In genomic region chr5:176559683-176560082, GRCh38 we compare ENCODE assay signal across 1 cellular context.
TF ChIP-seq lines count a peak whose summit lies in the region.

No MANE protein-coding gene starts in this region.

TF ChIP-seq in Ishikawa, 13 proteins besides CTCF, POLR2A, EP300 and RAD21 (continued from another document):
- TF ChIP-seq, protein P1, sequence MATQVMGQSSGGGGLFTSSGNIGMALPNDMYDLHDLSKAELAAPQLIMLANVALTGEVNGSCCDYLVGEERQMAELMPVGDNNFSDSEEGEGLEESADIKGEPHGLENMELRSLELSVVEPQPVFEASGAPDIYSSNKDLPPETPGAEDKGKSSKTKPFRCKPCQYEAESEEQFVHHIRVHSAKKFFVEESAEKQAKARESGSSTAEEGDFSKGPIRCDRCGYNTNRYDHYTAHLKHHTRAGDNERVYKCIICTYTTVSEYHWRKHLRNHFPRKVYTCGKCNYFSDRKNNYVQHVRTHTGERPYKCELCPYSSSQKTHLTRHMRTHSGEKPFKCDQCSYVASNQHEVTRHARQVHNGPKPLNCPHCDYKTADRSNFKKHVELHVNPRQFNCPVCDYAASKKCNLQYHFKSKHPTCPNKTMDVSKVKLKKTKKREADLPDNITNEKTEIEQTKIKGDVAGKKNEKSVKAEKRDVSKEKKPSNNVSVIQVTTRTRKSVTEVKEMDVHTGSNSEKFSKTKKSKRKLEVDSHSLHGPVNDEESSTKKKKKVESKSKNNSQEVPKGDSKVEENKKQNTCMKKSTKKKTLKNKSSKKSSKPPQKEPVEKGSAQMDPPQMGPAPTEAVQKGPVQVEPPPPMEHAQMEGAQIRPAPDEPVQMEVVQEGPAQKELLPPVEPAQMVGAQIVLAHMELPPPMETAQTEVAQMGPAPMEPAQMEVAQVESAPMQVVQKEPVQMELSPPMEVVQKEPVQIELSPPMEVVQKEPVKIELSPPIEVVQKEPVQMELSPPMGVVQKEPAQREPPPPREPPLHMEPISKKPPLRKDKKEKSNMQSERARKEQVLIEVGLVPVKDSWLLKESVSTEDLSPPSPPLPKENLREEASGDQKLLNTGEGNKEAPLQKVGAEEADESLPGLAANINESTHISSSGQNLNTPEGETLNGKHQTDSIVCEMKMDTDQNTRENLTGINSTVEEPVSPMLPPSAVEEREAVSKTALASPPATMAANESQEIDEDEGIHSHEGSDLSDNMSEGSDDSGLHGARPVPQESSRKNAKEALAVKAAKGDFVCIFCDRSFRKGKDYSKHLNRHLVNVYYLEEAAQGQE (IDR thresholded peaks at IDR 0.05; ENCODE audit: low read depth) = no peak
- TF ChIP-seq TAF1 (IDR thresholded peaks at IDR 0.05; ENCODE audit: low read depth) = no peak
- TF ChIP-seq YY1 (IDR thresholded peaks at IDR 0.05; ENCODE audit: low read depth) = no peak
- TF ChIP-seq USF1 (IDR thresholded peaks at IDR 0.05) = no peak
- TF ChIP-seq NFIC (IDR thresholded peaks at IDR 0.05) = no peak
- TF ChIP-seq CREB1 (IDR thresholded peaks at IDR 0.05; ENCODE audit: low read depth) = no peak
- no peak for TF ChIP-seq MAX (IDR thresholded peaks at IDR 0.05)
- no peak for TF ChIP-seq FOXM1 (IDR thresholded peaks at IDR 0.05; ENCODE audit: borderline replicate concordance, low read depth)
- no peak for TF ChIP-seq EGR1 (IDR thresholded peaks at IDR 0.05)
- no peak for TF ChIP-seq TCF12 (IDR thresholded peaks at IDR 0.05; ENCODE audit: low read depth)
- no peak for TF ChIP-seq TEAD4 (IDR thresholded peaks at IDR 0.05)
